Comparison of ENCODE assay signal across 25 cellular contexts in the genomic region with DNA sequence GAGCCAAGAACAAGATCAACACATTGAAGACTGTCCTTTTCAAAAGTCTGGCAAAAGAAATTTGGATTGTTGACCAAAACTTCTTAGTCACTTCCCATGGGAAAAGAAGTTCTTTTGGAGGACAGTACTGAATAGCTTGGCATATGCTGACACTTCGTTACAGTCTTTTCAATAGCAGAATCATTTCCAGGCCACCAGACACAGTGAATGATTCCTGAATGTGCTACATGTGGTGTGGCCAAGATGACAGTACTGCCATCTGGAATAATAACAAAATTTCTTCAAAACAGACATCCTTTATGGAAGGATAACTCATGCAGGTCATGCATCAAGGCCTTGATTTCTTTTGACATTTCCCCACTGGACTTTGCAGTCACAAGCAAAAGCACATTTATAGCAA.
DNase-seq lines count a peak whose midpoint lies in the region; ATAC-seq and TF ChIP-seq lines count a peak whose summit lies in the region.
"Had no signal": no experiment of that assay in that cellular context is flagged by ENCODE, and none has a peak within 500 bp of the region (broad histone marks: within the 10 kb centered on the region; RNA-seq: fewer than 3 reads in every experiment).

No MANE protein-coding gene starts in this region.

- no peak for ATAC-seq in activated CD4-positive, CD25-positive, alpha-beta regulatory T cell treated with anti-CD3 and anti-CD28 coated beads, Interleukin-2, amount 50 U/mL, for 24 hours
- ATAC-seq: CD8-positive, alpha-beta T cell; K562; Right ventricle myocardium inferior; SK-N-SH treated with all-trans-retinoic acid at 6 μM for 48 hours had no signal

- H3K9me3 ChIP-seq in prostate gland, result no peaks in the 10 kb centered on the region
- H3K9me3 ChIP-seq: Caco-2, HAP-1, SJCRH30 had no signal

- no peak for TF ChIP-seq POLR2A in prostate gland (IDR thresholded peaks at IDR 0.05)

- no peaks in the 10 kb centered on the region for H3K27me3 ChIP-seq in prostate gland (replicated peaks; ENCODE audit: insufficient read depth)

- no peak overlapping the region for H3K4me3 ChIP-seq in prostate gland
- H3K4me3 ChIP-seq: HAP-1, K562, PC-9, SJCRH30 had no signal

- WGBS in prostate gland, result 29% methylated on average over 1 of the region's 1 CpG

- no peaks in the 10 kb centered on the region for H3K4me1 ChIP-seq in prostate gland (replicated peaks)
- H3K4me1 ChIP-seq: Caco-2, HAP-1, SJCRH30 had no signal

- DNase-seq in NCI-H2171 (lab: John Stamatoyannopoulos, UW), result peak; percentile 36
- DNase-seq in astrocyte of the hippocampus (ENCODE audit: low read depth, low spot score), result peak; percentile 8
- peak; percentile 54 for DNase-seq in medulla oblongata (ENCODE audit: extremely low spot score)
- DNase-seq in prostate gland (ENCODE audit: low spot score), result no peak
- DNase-seq in DMS53 (lab: John Stamatoyannopoulos, UW), result no peak
- no peak for DNase-seq in middle frontal gyrus (ENCODE audit: extremely low spot score, low spot score)
- DNase-seq: Caco-2; CD8-positive, alpha-beta T cell; DND-41; GOT3; HFFc6; NCI-H1105 treated with DMSO at 0.1 percent for 48 hours; NCI-H146; NCI-H2081; NCI-H345; NCI-H524 treated with DMSO at 0.1 percent for 48 hours; NK-92 treated with Interleukin-12 subunit alpha and Interleukin-12 subunit beta, amount 100 ng/mL, for 24 hours; PC-9; SJCRH30 had no signal

- no peak overlapping the region for H3K27ac ChIP-seq in prostate gland
- H3K27ac ChIP-seq: C4-2B, PC-9, SJCRH30 had no signal

- intact Hi-C loops in prostate gland (cut with DNase I), result no loop called here

- TF ChIP-seq CTCF in prostate gland (IDR thresholded peaks at IDR 0.05), result no peak

- no peaks in the 10 kb centered on the region for H3K36me3 ChIP-seq in prostate gland
- H3K36me3 ChIP-seq: HAP-1, SJCRH30 had no signal

Comparison
In these comparisons a context has a peak if more than half of its experiments do, and no peak if none do; other contexts are left out.
1. DNase-seq: peak in NCI-H2171 (single experiment), astrocyte of the hippocampus (single experiment) and medulla oblongata (single experiment); none in prostate gland (single experiment), DMS53 (single experiment) and middle frontal gyrus (single experiment).